Comparison of ENCODE assay signal across 8 cellular contexts in genomic region chr10:77836299-77836820, GRCh38.
DNase-seq lines count a peak whose midpoint lies in the region; ATAC-seq and TF ChIP-seq lines count a peak whose summit lies in the region.

No MANE protein-coding gene starts in this region.

- H3K27ac ChIP-seq in CD8-positive, alpha-beta T cell (ENCODE audit: low read depth, low read length) = peak overlapping the region; percentile 38
- H3K27ac ChIP-seq in foreskin keratinocyte = no peak overlapping the region

- no peaks in the 10 kb centered on the region for H3K36me3 ChIP-seq in CD8-positive, alpha-beta T cell (ENCODE audit: insufficient read depth, low read length)

- H3K27ac Mint-ChIP-seq in CD8-positive, alpha-beta T cell = peak overlapping the region; percentile 92

- ATAC-seq in CD8-positive, alpha-beta T cell = peak; percentile 89
- ATAC-seq in HG02885 (IDR thresholded peaks at IDR 0.05; ENCODE audit: poor library complexity, unreplicated experiment) (peak; percentile 81), foreskin keratinocyte (no peak)

- no peaks in the 10 kb centered on the region for H3K9me3 ChIP-seq in CD8-positive, alpha-beta T cell (ENCODE audit: low read length)

- no peak for TF ChIP-seq CTCF in CD8-positive, alpha-beta T cell (IDR thresholded peaks at IDR 0.05)
- TF ChIP-seq CTCF in foreskin keratinocyte (conservative IDR thresholded peaks at IDR 0.05) = no peak

- no peaks in the 10 kb centered on the region for H3K9me3 Mint-ChIP-seq in CD8-positive, alpha-beta T cell

- peaks cover 26% of the 10 kb centered on the region for H3K4me1 Mint-ChIP-seq in CD8-positive, alpha-beta T cell (ENCODE audit: low read depth)

- no peaks in the 10 kb centered on the region for H3K27me3 ChIP-seq in CD8-positive, alpha-beta T cell (ENCODE audit: insufficient read depth, low read length)
- no peaks in the 10 kb centered on the region for H3K27me3 ChIP-seq in foreskin keratinocyte

- H3K36me3 Mint-ChIP-seq in CD8-positive, alpha-beta T cell = no peaks in the 10 kb centered on the region

- POLR2A ChIA-PET in CD8-positive, alpha-beta T cell (lab: Charles Lee) = no interaction called here

- H3K27me3 Mint-ChIP-seq in CD8-positive, alpha-beta T cell (ENCODE audit: low read depth) = no peaks in the 10 kb centered on the region

- no peak overlapping the region for H3K4me3 ChIP-seq in CD8-positive, alpha-beta T cell (ENCODE audit: low read depth, low read length)

- peak overlapping the region; percentile 60 for H3K4me3 Mint-ChIP-seq in CD8-positive, alpha-beta T cell

- H3K4me1 ChIP-seq in CD8-positive, alpha-beta T cell (ENCODE audit: insufficient read depth, low read length) = peaks cover 10% of the 10 kb centered on the region
- no peaks in the 10 kb centered on the region for H3K4me1 ChIP-seq in foreskin keratinocyte

- CTCF ChIA-PET in CD8-positive, alpha-beta T cell (lab: Charles Lee) = interaction anchor here (0.7 to 5.7 kb wide), 6 partner anchors 11 to 664 kb away, joined by 3 to 53 read pairs (median 12); no protein-coding TSS in a partner anchor

- intact Hi-C loops in CD8-positive, alpha-beta T cell (cut with DNase I, micrococcal nuclease) = loop anchor here (5.0 kb wide), 2 partner anchors 34 to 664 kb away; no protein-coding TSS in a partner anchor

- DNase-seq in CD8-positive, alpha-beta T cell = peak; percentile 43 to 87 (median 63)
- DNase-seq in RPMI8226 (peak; percentile 82), islet precursor cell (peak; percentile 44), HCEC 1CT (no peak), foreskin keratinocyte (no peak)
- DNase-seq in activated naive CD4-positive, alpha-beta T cell treated with anti-CD3 and anti-CD28 coated beads, Interleukin-2, amount 50 U/mL, for 16 hours = peak; percentile 50
- peak; percentile 22 to 56 (median 28) for DNase-seq in stimulated activated CD4-positive, alpha-beta T cell treated with anti-CD3 and anti-CD28 coated beads, TNF-alpha, amount 100 ng/mL, for 24 hours (ENCODE audit: low read depth in 3 of 3)

Comparison
In these comparisons a context has a peak if more than half of its experiments do, and no peak if none do; other contexts are left out.
1. DNase-seq: peak in CD8-positive, alpha-beta T cell (7 of 7), RPMI8226 (single experiment), activated naive CD4-positive, alpha-beta T cell treated with anti-CD3 and anti-CD28 coated beads, Interleukin-2, amount 50 U/mL, for 16 hours (single experiment), islet precursor cell (single experiment) and stimulated activated CD4-positive, alpha-beta T cell treated with anti-CD3 and anti-CD28 coated beads, TNF-alpha, amount 100 ng/mL, for 24 hours (3 of 3); none in HCEC 1CT (single experiment) and foreskin keratinocyte (0 of 2).